In the genomic region with DNA sequence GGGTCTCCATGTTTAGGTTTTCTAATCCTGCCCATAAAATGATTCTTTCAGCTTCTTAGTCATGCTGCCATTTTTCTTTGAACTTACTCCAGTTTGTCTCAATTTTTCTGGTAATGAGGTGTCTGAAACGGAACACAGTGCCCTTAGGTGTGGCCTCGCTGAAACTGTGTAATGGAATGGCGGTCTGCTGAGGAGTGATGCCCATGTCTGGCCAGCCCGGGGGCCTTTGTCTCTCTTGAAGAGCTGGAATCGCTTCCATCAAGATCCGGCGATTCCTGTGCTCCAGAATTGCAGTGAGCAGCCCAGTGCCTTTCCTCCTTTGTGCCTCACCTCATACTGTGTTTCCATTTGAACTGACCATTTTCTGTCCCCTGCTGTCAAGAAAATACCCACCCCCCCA, we compare ENCODE assay signal across 1 cellular context.
TF ChIP-seq lines count a peak whose summit lies in the region.

No MANE protein-coding gene starts in this region.

TF ChIP-seq in WTC11, 78 proteins besides CTCF, POLR2A, EP300 and RAD21 (continued from another document):
- TF ChIP-seq, protein P1, sequence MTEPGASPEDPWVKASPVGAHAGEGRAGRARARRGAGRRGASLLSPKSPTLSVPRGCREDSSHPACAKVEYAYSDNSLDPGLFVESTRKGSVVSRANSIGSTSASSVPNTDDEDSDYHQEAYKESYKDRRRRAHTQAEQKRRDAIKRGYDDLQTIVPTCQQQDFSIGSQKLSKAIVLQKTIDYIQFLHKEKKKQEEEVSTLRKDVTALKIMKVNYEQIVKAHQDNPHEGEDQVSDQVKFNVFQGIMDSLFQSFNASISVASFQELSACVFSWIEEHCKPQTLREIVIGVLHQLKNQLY (CRISPR knock-in tag; IDR thresholded peaks at IDR 0.05), result no peak
- no peak for TF ChIP-seq SMAD3 (CRISPR knock-in tag; IDR thresholded peaks at IDR 0.05; ENCODE audit: borderline replicate concordance)
- TF ChIP-seq, protein P2, sequence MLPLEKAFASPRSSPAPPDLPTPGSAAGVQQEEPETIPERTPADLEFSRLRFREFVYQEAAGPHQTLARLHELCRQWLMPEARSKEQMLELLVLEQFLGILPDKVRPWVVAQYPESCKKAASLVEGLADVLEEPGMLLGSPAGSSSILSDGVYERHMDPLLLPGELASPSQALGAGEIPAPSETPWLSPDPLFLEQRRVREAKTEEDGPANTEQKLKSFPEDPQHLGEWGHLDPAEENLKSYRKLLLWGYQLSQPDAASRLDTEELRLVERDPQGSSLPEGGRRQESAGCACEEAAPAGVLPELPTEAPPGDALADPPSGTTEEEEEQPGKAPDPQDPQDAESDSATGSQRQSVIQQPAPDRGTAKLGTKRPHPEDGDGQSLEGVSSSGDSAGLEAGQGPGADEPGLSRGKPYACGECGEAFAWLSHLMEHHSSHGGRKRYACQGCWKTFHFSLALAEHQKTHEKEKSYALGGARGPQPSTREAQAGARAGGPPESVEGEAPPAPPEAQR (CRISPR knock-in tag; IDR thresholded peaks at IDR 0.05), result no peak
- no peak for TF ChIP-seq TCF7 (CRISPR knock-in tag; IDR thresholded peaks at IDR 0.05; ENCODE audit: low read depth)
- TF ChIP-seq OVOL2 (CRISPR knock-in tag; IDR thresholded peaks at IDR 0.05; ENCODE audit: borderline replicate concordance), result no peak
- TF ChIP-seq NFATC4 (CRISPR knock-in tag; IDR thresholded peaks at IDR 0.05), result no peak
- TF ChIP-seq, protein P3, sequence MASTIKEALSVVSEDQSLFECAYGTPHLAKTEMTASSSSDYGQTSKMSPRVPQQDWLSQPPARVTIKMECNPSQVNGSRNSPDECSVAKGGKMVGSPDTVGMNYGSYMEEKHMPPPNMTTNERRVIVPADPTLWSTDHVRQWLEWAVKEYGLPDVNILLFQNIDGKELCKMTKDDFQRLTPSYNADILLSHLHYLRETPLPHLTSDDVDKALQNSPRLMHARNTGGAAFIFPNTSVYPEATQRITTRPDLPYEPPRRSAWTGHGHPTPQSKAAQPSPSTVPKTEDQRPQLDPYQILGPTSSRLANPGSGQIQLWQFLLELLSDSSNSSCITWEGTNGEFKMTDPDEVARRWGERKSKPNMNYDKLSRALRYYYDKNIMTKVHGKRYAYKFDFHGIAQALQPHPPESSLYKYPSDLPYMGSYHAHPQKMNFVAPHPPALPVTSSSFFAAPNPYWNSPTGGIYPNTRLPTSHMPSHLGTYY (CRISPR knock-in tag; IDR thresholded peaks at IDR 0.05), result no peak
- TF ChIP-seq, protein P4, sequence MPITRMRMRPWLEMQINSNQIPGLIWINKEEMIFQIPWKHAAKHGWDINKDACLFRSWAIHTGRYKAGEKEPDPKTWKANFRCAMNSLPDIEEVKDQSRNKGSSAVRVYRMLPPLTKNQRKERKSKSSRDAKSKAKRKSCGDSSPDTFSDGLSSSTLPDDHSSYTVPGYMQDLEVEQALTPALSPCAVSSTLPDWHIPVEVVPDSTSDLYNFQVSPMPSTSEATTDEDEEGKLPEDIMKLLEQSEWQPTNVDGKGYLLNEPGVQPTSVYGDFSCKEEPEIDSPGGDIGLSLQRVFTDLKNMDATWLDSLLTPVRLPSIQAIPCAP (CRISPR knock-in tag; IDR thresholded peaks at IDR 0.05), result no peak
- TF ChIP-seq ZNF263 (CRISPR knock-in tag; IDR thresholded peaks at IDR 0.05; ENCODE audit: low read depth), result no peak
- TF ChIP-seq, protein P5, sequence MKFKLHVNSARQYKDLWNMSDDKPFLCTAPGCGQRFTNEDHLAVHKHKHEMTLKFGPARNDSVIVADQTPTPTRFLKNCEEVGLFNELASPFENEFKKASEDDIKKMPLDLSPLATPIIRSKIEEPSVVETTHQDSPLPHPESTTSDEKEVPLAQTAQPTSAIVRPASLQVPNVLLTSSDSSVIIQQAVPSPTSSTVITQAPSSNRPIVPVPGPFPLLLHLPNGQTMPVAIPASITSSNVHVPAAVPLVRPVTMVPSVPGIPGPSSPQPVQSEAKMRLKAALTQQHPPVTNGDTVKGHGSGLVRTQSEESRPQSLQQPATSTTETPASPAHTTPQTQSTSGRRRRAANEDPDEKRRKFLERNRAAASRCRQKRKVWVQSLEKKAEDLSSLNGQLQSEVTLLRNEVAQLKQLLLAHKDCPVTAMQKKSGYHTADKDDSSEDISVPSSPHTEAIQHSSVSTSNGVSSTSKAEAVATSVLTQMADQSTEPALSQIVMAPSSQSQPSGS (CRISPR knock-in tag; IDR thresholded peaks at IDR 0.05; ENCODE audit: borderline replicate concordance, low read depth), result no peak
- no peak for TF ChIP-seq ZNF232 (CRISPR knock-in tag; IDR thresholded peaks at IDR 0.05)
- no peak for TF ChIP-seq FOXJ3 (CRISPR knock-in tag; IDR thresholded peaks at IDR 0.05; ENCODE audit: borderline replicate concordance)
